1 cellular context compared by ENCODE assay signal in genomic region chr18:23137093-23137640, GRCh38.
TF ChIP-seq lines count a peak whose summit lies in the region.

No MANE protein-coding gene starts in this region.

TF ChIP-seq in HepG2, 621 proteins besides CTCF, POLR2A, EP300 and RAD21 (continued from another document):
- TF ChIP-seq ZXDC (CRISPR knock-in tag; IDR thresholded peaks at IDR 0.05) (no peak), POLR2G (IDR thresholded peaks at IDR 0.05; ENCODE audit: low read depth, low read length) (0 out of 2 replicates have a peak, but pooled peaks have one; percentile 37), POLR2AphosphoS5 (IDR thresholded peaks at IDR 0.05; ENCODE audit: low read depth, low read length) (peak; percentile 53), TFDP1 (CRISPR knock-in tag; IDR thresholded peaks at IDR 0.05; ENCODE audit: borderline replicate concordance) (0 out of 2 replicates have a peak, but pooled peaks have one; percentile 9), SOX13 (IDR thresholded peaks at IDR 0.05) (no peak), SOX13 (CRISPR knock-in tag; conservative IDR thresholded peaks at IDR 0.05 in 1 of 2, IDR thresholded peaks at IDR 0.05 in 1 of 2) (0 out of 4 replicates have a peak, but pooled peaks of 1 of the 2 experiments have one; percentile 3), GLI4 (CRISPR knock-in tag; IDR thresholded peaks at IDR 0.05; ENCODE audit: borderline replicate concordance) (0 out of 2 replicates have a peak, but pooled peaks have one; percentile 9), ZNF33A (CRISPR knock-in tag; IDR thresholded peaks at IDR 0.05; ENCODE audit: borderline replicate concordance) (0 out of 2 replicates have a peak, but pooled peaks have one; percentile 32), ZSCAN9 (CRISPR knock-in tag; IDR thresholded peaks at IDR 0.05; ENCODE audit: borderline replicate concordance) (0 out of 2 replicates have a peak, but pooled peaks have one; percentile 4)
